ENCODE assay signal across 10 cellular contexts in genomic region chr5:59296317-59297264, GRCh38.
DNase-seq lines count a peak whose midpoint lies in the region; ATAC-seq, FAIRE-seq and TF ChIP-seq lines count a peak whose summit lies in the region.
"Had no signal": no experiment of that assay in that cellular context is flagged by ENCODE, and none has a peak within 500 bp of the region (broad histone marks: within the 10 kb centered on the region; RNA-seq: fewer than 3 reads in every experiment).

No MANE protein-coding gene starts in this region.

- TF ChIP-seq CTCF in NB4 (IDR thresholded peaks at IDR 0.05; ENCODE audit: low read depth, low read length) (no peak), endothelial cell of umbilical vein (IDR thresholded peaks at IDR 0.05; ENCODE audit: extremely low read depth in 1 of 2, insufficient read depth in 1 of 2, low read depth in 1 of 2, low read length in 2 of 2) (no peak), nephron (IDR thresholded peaks at IDR 0.05; ENCODE audit: unreplicated experiment in 3 of 3) (no peak)

- H3K27ac ChIP-seq in CD8-positive, alpha-beta memory T cell (ENCODE audit: low read depth, low read length), result no peak overlapping the region
- H3K27ac ChIP-seq in endothelial cell of umbilical vein (ENCODE audit: insufficient read depth, low read depth, low read length), result peak overlapping the region; percentile 73

- peaks cover 0 to 2% (median 0%) of the 10 kb centered on the region in 5 donors for H3K9me3 Mint-ChIP-seq in CD8-positive, alpha-beta memory T cell
- H3K9me3 Mint-ChIP-seq in nephron, result no peaks in the 10 kb centered on the region
- H3K9me3 Mint-ChIP-seq: memory B cell had no signal

- peak; percentile 60 for FAIRE-seq in endothelial cell of umbilical vein (lab: Jason Lieb, UNC)

- H3K36me3 ChIP-seq in CD8-positive, alpha-beta memory T cell (ENCODE audit: insufficient read depth, low read length), result no peaks in the 10 kb centered on the region
- no peaks in the 10 kb centered on the region for H3K36me3 ChIP-seq in endothelial cell of umbilical vein (ENCODE audit: control insufficient read depth in 2 of 2, extremely low read depth in 1 of 2, insufficient read depth in 2 of 2, low read length in 2 of 2)

- no peaks in the 10 kb centered on the region for H3K36me3 Mint-ChIP-seq in CD8-positive, alpha-beta memory T cell
- no peaks in the 10 kb centered on the region for H3K36me3 Mint-ChIP-seq in nephron (ENCODE audit: low read depth)
- H3K36me3 Mint-ChIP-seq: memory B cell had no signal

- peak overlapping the region; percentile 75 for H2AFZ ChIP-seq in endothelial cell of umbilical vein (ENCODE audit: low read depth, low read length)

- intact Hi-C loops in endothelial cell of umbilical vein (cut with micrococcal nuclease), result loop anchor here (5.0 kb wide), 1 partner anchor 61 kb away; no protein-coding TSS in a partner anchor

- H3K27ac Mint-ChIP-seq in CD8-positive, alpha-beta memory T cell, result peak overlapping the region in 5 of 8 donors; percentile 42 to 81 (median 62)
- H3K27ac Mint-ChIP-seq in nephron, result peak overlapping the region; percentile 89 to 94 (median 93)

- H3K27me3 ChIP-seq in CD8-positive, alpha-beta memory T cell (ENCODE audit: insufficient read depth, low read length, poor library complexity, severe bottlenecking), result no peaks in the 10 kb centered on the region
- no peaks in the 10 kb centered on the region for H3K27me3 ChIP-seq in endothelial cell of umbilical vein (ENCODE audit: control insufficient read depth in 2 of 2, insufficient read depth in 2 of 2, low read length in 2 of 2)

- CTCF ChIA-PET in CD8-positive, alpha-beta memory T cell (lab: Charles Lee), result no interaction called here
- CTCF ChIA-PET in endothelial cell of umbilical vein (lab: Charles Lee), result interaction anchor here (0.6 to 1.4 kb wide), 7 partner anchors 9 to 108 kb away, joined by 3 to 5 read pairs (median 3); no protein-coding TSS in a partner anchor

- no peak overlapping the region for H3K4me3 ChIP-seq in CD8-positive, alpha-beta memory T cell (ENCODE audit: low read length)
- peak overlapping the region; percentile 36 for H3K4me3 ChIP-seq in NB4 (ENCODE audit: low read depth, low read length)
- peak overlapping the region in 2 of 3 experiments; percentile 48 to 70 for H3K4me3 ChIP-seq in endothelial cell of umbilical vein (replicated peaks in 1 of 3; ENCODE audit: insufficient read depth in 1 of 3, low read depth in 1 of 3, low read length in 3 of 3)

- peak overlapping the region; percentile 34 to 82 (median 67) for H3K4me3 Mint-ChIP-seq in CD8-positive, alpha-beta memory T cell
- peak overlapping the region; percentile 6 to 67 (median 60) for H3K4me3 Mint-ChIP-seq in nephron
- H3K4me3 Mint-ChIP-seq: memory B cell had no signal

- no peak for ATAC-seq in HG02571 (IDR thresholded peaks at IDR 0.05; ENCODE audit: unreplicated experiment)
- ATAC-seq in HG03039 (IDR thresholded peaks at IDR 0.05; ENCODE audit: unreplicated experiment), result no peak

- H3K4me2 ChIP-seq in endothelial cell of umbilical vein (ENCODE audit: insufficient read depth, low read length), result peak overlapping the region; percentile 97

- H3K27me3 Mint-ChIP-seq in CD8-positive, alpha-beta memory T cell, result no peaks in the 10 kb centered on the region
- H3K27me3 Mint-ChIP-seq in nephron (ENCODE audit: low read depth), result no peaks in the 10 kb centered on the region
- H3K27me3 Mint-ChIP-seq: memory B cell had no signal

- no TSS peak for BruUV-seq in endothelial cell of umbilical vein (replicated peaks; lab: Mats Ljungman, UMichigan)

- H3K79me2 ChIP-seq in endothelial cell of umbilical vein (ENCODE audit: control insufficient read depth, insufficient read depth, low read length), result no peaks in the 10 kb centered on the region

- H3K9me3 ChIP-seq in CD8-positive, alpha-beta memory T cell (ENCODE audit: low read length), result no peaks in the 10 kb centered on the region
- H3K9me3 ChIP-seq in endothelial cell of umbilical vein (replicated peaks; ENCODE audit: control insufficient read depth, insufficient read depth, low read length), result no peaks in the 10 kb centered on the region

- H3K4me1 Mint-ChIP-seq in CD8-positive, alpha-beta memory T cell, result peaks cover 14 to 26% (median 18%) of the 10 kb centered on the region in 3 donors
- H3K4me1 Mint-ChIP-seq in nephron, result peaks cover 58% of the 10 kb centered on the region

- no peak for DNase-seq in CD8-positive, alpha-beta memory T cell
- peak; percentile 13 for DNase-seq in NB4 (ENCODE audit: low read depth)
- DNase-seq in endothelial cell of umbilical vein (ENCODE audit: low read depth, low spot score), result peak; percentile 83
- no peak for DNase-seq in NCI-H524 (lab: John Stamatoyannopoulos, UW)
- no peak for DNase-seq in cerebellar nuclear complex (lab: John Stamatoyannopoulos, UW)
- DNase-seq: SHP77 had no signal

- H3K9ac ChIP-seq in endothelial cell of umbilical vein (replicated peaks; ENCODE audit: extremely low read depth, insufficient read depth, low read length), result peak overlapping the region; percentile 80

- dilution Hi-C loops in endothelial cell of umbilical vein (cut with MboI; ENCODE audit: extremely low pct_ligation_motif_present, low sequenced_read_pairs), result no loop called here

- TF ChIP-seq POLR2A in NB4 (IDR thresholded peaks at IDR 0.05; ENCODE audit: extremely low read depth, insufficient read length), result no peak
- TF ChIP-seq POLR2A in endothelial cell of umbilical vein (IDR thresholded peaks at IDR 0.05; ENCODE audit: low read depth, low read length), result no peak

- H3K9me1 ChIP-seq in endothelial cell of umbilical vein (replicated peaks; ENCODE audit: control insufficient read depth, extremely low read depth, insufficient read depth, low read length), result peaks cover 2% of the 10 kb centered on the region

- H3K4me1 ChIP-seq in CD8-positive, alpha-beta memory T cell (ENCODE audit: insufficient read depth, low read length), result no peaks in the 10 kb centered on the region
- peaks cover 63% of the 10 kb centered on the region for H3K4me1 ChIP-seq in endothelial cell of umbilical vein (ENCODE audit: control insufficient read depth, extremely low read depth, insufficient read depth, low read length)

- POLR2A ChIA-PET in CD8-positive, alpha-beta memory T cell (lab: Charles Lee), result no interaction called here
- POLR2A ChIA-PET in endothelial cell of umbilical vein (lab: Charles Lee), result interaction anchor here (0.7 kb wide), 2 partner anchors 71 to 74 kb away, joined by 3 read pairs; no protein-coding TSS in a partner anchor

- no peaks in the 10 kb centered on the region for H4K20me1 ChIP-seq in endothelial cell of umbilical vein (replicated peaks; ENCODE audit: control insufficient read depth, extremely low read depth, insufficient read depth, low read length)

TF ChIP-seq in endothelial cell of umbilical vein, 7 proteins besides CTCF, POLR2A, EP300 and RAD21:
- no peak for TF ChIP-seq MYC (IDR thresholded peaks at IDR 0.05; ENCODE audit: low read depth, low read length)
- TF ChIP-seq FOS (IDR thresholded peaks at IDR 0.05; ENCODE audit: borderline replicate concordance, insufficient read depth, low read length), result peak; percentile 66
- peak; percentile 60 for TF ChIP-seq JUN (IDR thresholded peaks at IDR 0.05; ENCODE audit: borderline replicate concordance, insufficient read depth, insufficient read length, low read depth)
- TF ChIP-seq POLR2AphosphoS5 (IDR thresholded peaks at IDR 0.05; ENCODE audit: insufficient read depth, low read depth, low read length), result no peak
TF ChIP-seq in endothelial cell of umbilical vein: peak in this region for 2.

Comparison
In these comparisons a context has a peak if more than half of its experiments do, and no peak if none do; other contexts are left out.
1. DNase-seq: peak in NB4 (single experiment) and endothelial cell of umbilical vein (single experiment); none in CD8-positive, alpha-beta memory T cell (0 of 5), NCI-H524 (0 of 2) and cerebellar nuclear complex (0 of 2).